Comparison of ENCODE assay signal across 1 cellular context in the genomic region with DNA sequence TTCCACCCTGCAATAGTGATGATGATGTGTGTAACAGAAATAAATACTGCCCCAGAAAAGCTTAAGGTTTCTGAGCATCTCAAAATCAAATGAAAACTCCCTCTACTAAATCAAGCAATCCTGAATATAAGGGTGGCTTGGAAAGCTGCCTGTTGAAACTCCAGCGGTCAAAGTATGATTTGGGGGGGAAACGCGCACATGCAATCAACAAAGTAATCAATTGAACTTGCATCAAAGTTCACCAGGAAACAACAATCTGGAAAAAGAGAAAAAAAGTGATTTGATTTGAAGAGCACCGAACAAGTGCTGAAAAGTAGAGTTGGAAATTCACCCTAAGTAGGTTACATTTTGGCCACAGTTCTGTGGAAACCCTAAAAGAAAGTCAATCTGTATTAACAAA.
TF ChIP-seq lines count a peak whose summit lies in the region.

No MANE protein-coding gene starts in this region.

TF ChIP-seq in K562, 482 proteins besides CTCF, POLR2A, EP300 and RAD21:
- TF ChIP-seq CBX2 (IDR thresholded peaks at IDR 0.05; ENCODE audit: insufficient read depth, low read length, poor library complexity, severe bottlenecking) (no peak), CAMTA2 (CRISPR knock-in tag; conservative IDR thresholded peaks at IDR 0.05) (no peak), GTF2E2 (tag; IDR thresholded peaks at IDR 0.05) (0 out of 2 replicates have a peak, but pooled peaks have one; percentile 18), CEBPB (tag; IDR thresholded peaks at IDR 0.05) (no peak), SMARCA4 (IDR thresholded peaks at IDR 0.05) (peak; percentile 3; the same call in 1 of the 2 replicates), HNRNPLL (IDR thresholded peaks at IDR 0.05; ENCODE audit: low read depth, low read length, poor library complexity, severe bottlenecking) (no peak), ZZZ3 (IDR thresholded peaks at IDR 0.05) (no peak), SAP30 (IDR thresholded peaks at IDR 0.05; ENCODE audit: borderline replicate concordance, insufficient read depth, low read depth, low read length, poor library complexity, severe bottlenecking) (peak; percentile 6), NEUROD1 (IDR thresholded peaks at IDR 0.05; ENCODE audit: borderline replicate concordance, low read depth, low read length, partially characterized antibody) (no peak)
- TF ChIP-seq, protein P1, sequence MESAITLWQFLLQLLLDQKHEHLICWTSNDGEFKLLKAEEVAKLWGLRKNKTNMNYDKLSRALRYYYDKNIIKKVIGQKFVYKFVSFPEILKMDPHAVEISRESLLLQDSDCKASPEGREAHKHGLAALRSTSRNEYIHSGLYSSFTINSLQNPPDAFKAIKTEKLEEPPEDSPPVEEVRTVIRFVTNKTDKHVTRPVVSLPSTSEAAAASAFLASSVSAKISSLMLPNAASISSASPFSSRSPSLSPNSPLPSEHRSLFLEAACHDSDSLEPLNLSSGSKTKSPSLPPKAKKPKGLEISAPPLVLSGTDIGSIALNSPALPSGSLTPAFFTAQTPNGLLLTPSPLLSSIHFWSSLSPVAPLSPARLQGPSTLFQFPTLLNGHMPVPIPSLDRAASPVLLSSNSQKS (CRISPR knock-in tag; IDR thresholded peaks at IDR 0.05) = no peak
- TF ChIP-seq, protein P2, sequence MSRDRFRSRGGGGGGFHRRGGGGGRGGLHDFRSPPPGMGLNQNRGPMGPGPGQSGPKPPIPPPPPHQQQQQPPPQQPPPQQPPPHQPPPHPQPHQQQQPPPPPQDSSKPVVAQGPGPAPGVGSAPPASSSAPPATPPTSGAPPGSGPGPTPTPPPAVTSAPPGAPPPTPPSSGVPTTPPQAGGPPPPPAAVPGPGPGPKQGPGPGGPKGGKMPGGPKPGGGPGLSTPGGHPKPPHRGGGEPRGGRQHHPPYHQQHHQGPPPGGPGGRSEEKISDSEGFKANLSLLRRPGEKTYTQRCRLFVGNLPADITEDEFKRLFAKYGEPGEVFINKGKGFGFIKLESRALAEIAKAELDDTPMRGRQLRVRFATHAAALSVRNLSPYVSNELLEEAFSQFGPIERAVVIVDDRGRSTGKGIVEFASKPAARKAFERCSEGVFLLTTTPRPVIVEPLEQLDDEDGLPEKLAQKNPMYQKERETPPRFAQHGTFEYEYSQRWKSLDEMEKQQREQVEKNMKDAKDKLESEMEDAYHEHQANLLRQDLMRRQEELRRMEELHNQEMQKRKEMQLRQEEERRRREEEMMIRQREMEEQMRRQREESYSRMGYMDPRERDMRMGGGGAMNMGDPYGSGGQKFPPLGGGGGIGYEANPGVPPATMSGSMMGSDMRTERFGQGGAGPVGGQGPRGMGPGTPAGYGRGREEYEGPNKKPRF (IDR thresholded peaks at IDR 0.05; ENCODE audit: low read depth, low read length) = no peak
- TF ChIP-seq, protein P3, sequence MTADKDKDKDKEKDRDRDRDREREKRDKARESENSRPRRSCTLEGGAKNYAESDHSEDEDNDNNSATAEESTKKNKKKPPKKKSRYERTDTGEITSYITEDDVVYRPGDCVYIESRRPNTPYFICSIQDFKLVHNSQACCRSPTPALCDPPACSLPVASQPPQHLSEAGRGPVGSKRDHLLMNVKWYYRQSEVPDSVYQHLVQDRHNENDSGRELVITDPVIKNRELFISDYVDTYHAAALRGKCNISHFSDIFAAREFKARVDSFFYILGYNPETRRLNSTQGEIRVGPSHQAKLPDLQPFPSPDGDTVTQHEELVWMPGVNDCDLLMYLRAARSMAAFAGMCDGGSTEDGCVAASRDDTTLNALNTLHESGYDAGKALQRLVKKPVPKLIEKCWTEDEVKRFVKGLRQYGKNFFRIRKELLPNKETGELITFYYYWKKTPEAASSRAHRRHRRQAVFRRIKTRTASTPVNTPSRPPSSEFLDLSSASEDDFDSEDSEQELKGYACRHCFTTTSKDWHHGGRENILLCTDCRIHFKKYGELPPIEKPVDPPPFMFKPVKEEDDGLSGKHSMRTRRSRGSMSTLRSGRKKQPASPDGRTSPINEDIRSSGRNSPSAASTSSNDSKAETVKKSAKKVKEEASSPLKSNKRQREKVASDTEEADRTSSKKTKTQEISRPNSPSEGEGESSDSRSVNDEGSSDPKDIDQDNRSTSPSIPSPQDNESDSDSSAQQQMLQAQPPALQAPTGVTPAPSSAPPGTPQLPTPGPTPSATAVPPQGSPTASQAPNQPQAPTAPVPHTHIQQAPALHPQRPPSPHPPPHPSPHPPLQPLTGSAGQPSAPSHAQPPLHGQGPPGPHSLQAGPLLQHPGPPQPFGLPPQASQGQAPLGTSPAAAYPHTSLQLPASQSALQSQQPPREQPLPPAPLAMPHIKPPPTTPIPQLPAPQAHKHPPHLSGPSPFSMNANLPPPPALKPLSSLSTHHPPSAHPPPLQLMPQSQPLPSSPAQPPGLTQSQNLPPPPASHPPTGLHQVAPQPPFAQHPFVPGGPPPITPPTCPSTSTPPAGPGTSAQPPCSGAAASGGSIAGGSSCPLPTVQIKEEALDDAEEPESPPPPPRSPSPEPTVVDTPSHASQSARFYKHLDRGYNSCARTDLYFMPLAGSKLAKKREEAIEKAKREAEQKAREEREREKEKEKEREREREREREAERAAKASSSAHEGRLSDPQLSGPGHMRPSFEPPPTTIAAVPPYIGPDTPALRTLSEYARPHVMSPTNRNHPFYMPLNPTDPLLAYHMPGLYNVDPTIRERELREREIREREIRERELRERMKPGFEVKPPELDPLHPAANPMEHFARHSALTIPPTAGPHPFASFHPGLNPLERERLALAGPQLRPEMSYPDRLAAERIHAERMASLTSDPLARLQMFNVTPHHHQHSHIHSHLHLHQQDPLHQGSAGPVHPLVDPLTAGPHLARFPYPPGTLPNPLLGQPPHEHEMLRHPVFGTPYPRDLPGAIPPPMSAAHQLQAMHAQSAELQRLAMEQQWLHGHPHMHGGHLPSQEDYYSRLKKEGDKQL (CRISPR knock-in tag; IDR thresholded peaks at IDR 0.05; ENCODE audit: borderline replicate concordance) = no peak
- TF ChIP-seq, protein P4, sequence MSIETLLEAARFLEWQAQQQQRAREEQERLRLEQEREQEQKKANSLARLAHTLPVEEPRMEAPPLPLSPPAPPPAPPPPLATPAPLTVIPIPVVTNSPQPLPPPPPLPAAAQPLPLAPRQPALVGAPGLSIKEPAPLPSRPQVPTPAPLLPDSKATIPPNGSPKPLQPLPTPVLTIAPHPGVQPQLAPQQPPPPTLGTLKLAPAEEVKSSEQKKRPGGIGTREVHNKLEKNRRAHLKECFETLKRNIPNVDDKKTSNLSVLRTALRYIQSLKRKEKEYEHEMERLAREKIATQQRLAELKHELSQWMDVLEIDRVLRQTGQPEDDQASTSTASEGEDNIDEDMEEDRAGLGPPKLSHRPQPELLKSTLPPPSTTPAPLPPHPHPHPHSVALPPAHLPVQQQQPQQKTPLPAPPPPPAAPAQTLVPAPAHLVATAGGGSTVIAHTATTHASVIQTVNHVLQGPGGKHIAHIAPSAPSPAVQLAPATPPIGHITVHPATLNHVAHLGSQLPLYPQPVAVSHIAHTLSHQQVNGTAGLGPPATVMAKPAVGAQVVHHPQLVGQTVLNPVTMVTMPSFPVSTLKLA (conservative IDR thresholded peaks at IDR 0.05) = peak in 1 of 2 experiments; percentile 11; a peak in 1 of 4 replicates
TF ChIP-seq in K562: peak in this region for 4.
